Comparison of ENCODE assay signal across 17 cellular contexts in the genomic region with DNA sequence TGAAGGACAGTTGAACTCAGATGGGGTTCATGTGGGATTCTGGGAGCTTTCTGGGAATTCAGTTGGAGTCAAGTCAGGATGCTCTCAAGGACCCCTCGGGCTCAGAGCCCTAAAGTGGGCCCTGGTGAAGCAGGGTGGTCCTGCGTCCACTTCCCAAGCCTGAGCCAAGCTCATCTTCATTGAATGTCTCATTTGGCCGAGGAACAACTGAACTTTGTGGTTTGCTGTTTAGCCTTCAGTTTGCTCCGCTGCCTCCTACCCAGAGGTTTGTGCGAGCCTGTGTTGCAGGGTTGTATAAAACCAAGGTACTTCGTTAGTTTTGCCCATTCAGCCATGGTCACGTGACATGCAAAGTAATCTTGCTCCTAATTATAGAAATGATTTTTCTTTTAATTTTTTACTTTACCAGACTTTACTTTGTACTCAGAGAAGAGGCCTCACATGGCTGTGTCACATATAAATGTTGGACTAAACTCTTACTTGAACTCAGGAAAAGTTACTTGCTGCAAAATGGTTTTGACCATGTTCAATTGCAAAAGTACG. TPM values are rescaled to one million over a fixed set of nuclear protein-coding genes. Genes with fewer than 3 reads are reported as not detected.
DNase-seq lines count a peak whose midpoint lies in the region; ATAC-seq, FAIRE-seq and TF ChIP-seq lines count a peak whose summit lies in the region.
"Had no signal": no experiment of that assay in that cellular context is flagged by ENCODE, and none has a peak within 500 bp of the region (broad histone marks: within the 10 kb centered on the region; RNA-seq: fewer than 3 reads in every experiment).

No MANE protein-coding gene starts in this region.

- in situ Hi-C loops in GM12878 (cut with MboI), result no loop called here

- H3K4me3 ChIP-seq in right atrium auricular region (no peak overlapping the region), right cardiac atrium (ENCODE audit: low read length) (no peak overlapping the region), GM12878 (no peak overlapping the region)
- H3K4me3 ChIP-seq: BLaER1, HAP-1 had no signal

- H3K4me1 ChIP-seq in right atrium auricular region, result peaks cover 0 to 18% of the 10 kb centered on the region in 2 donors
- no peaks in the 10 kb centered on the region for H3K4me1 ChIP-seq in right cardiac atrium (ENCODE audit: control insufficient read depth, insufficient read depth, low read length)
- H3K4me1 ChIP-seq in GM12878 (ENCODE audit: control insufficient read depth, insufficient read depth, low read length), result no peaks in the 10 kb centered on the region
- H3K4me1 ChIP-seq: BLaER1, Caco-2, HAP-1 had no signal

- H3K27me3 ChIP-seq in right atrium auricular region, result no peaks in the 10 kb centered on the region
- H3K27me3 ChIP-seq in right cardiac atrium (ENCODE audit: control insufficient read depth, insufficient read depth), result no peaks in the 10 kb centered on the region
- no peaks in the 10 kb centered on the region for H3K27me3 ChIP-seq in GM12878 (replicated peaks in 1 of 2; ENCODE audit: control insufficient read depth in 2 of 2, insufficient read depth in 2 of 2, low read length in 1 of 2)
- H3K27me3 ChIP-seq: BLaER1 had no signal

- H3K9ac ChIP-seq in GM12878 (ENCODE audit: control insufficient read depth, insufficient read depth, low read length), result no peak overlapping the region
- H3K9ac ChIP-seq: BLaER1 had no signal

- intact Hi-C loops in right cardiac atrium (cut with DNase I) (no loop called here), GM12878 (cut with micrococcal nuclease; ENCODE audit: unreplicated experiment) (no loop called here)

- no peak overlapping the region for H3K4me2 ChIP-seq in GM12878 (ENCODE audit: control insufficient read depth, insufficient read depth)
- H3K4me2 ChIP-seq: BLaER1 had no signal

- no peaks in the 10 kb centered on the region for H3K79me2 ChIP-seq in GM12878 (ENCODE audit: control insufficient read depth, insufficient read depth, low read length)

- 88% methylated on average over 8 of the region's 8 CpGs for whole genome bisulfite sequencing in right cardiac atrium
- 19% methylated on average over 8 of the region's 8 CpGs for WGBS in GM12878 (ENCODE audit: insufficient coverage, insufficient replicate concordance, low lambda C conversion rate, missing lambda C conversion rate)

- H3K9me3 ChIP-seq in right atrium auricular region, result no peaks in the 10 kb centered on the region
- no peaks in the 10 kb centered on the region for H3K9me3 ChIP-seq in right cardiac atrium (ENCODE audit: control insufficient read depth, low read length)
- H3K9me3 ChIP-seq in GM12878 (replicated peaks; ENCODE audit: control insufficient read depth, insufficient read depth, low read length), result no peaks in the 10 kb centered on the region; the same call in 2 of the 3 replicates
- H3K9me3 ChIP-seq: BLaER1, Caco-2, HAP-1 had no signal

- ATAC-seq in right cardiac atrium, result no peak
- ATAC-seq in GM12878, result no peak

- H2AFZ ChIP-seq in GM12878 (ENCODE audit: control insufficient read depth, low read depth, low read length), result no peak overlapping the region

- SMC1A ChIA-PET in GM12878 (lab: Charles Lee; ENCODE audit: uncharacterized antibody, unreplicated experiment), result no interaction called here

- no peaks in the 10 kb centered on the region for H4K20me1 ChIP-seq in GM12878 (ENCODE audit: control insufficient read depth, insufficient read depth)
- H4K20me1 ChIP-seq: BLaER1 had no signal

- TF ChIP-seq EP300 in GM12878 (IDR thresholded peaks at IDR 0.05; ENCODE audit: borderline replicate concordance in 1 of 2, control insufficient read depth in 1 of 2, low read depth in 2 of 2, low read length in 2 of 2), result no peak

- CTCF ChIA-PET in GM12878 (lab: Yijun Ruan, JAX), result no interaction called here

- no peak for TF ChIP-seq RAD21 in GM12878 (IDR thresholded peaks at IDR 0.05; ENCODE audit: insufficient read depth, low read depth, low read length)

- no peak for FAIRE-seq in GM12878 (lab: Jason Lieb, UNC)
- FAIRE-seq: H1 had no signal

- TF ChIP-seq CTCF in right atrium auricular region (IDR thresholded peaks at IDR 0.05), result no peak
- no peak for TF ChIP-seq CTCF in GM12878 (IDR thresholded peaks at IDR 0.05 in 2 of 3, conservative IDR thresholded peaks at IDR 0.05 in 1 of 3; ENCODE audit: control insufficient read depth in 2 of 3, extremely low read depth in 1 of 3, insufficient read depth in 1 of 3, low read depth in 3 of 3, low read length in 3 of 3)

- H3K36me3 ChIP-seq in right atrium auricular region (no peaks in the 10 kb centered on the region), GM12878 (ENCODE audit: control insufficient read depth in 2 of 2, insufficient read depth in 2 of 2, low read length in 1 of 2) (no peaks in the 10 kb centered on the region)
- H3K36me3 ChIP-seq: BLaER1, HAP-1 had no signal

- BruUV-seq in GM12878 (replicated peaks; lab: Mats Ljungman, UMichigan), result no TSS peak

- peak; percentile 46 for DNase-seq in right atrium auricular region (ENCODE audit: low spot score)
- DNase-seq in right cardiac atrium, result no peak
- DNase-seq in GM12878 (ENCODE audit: low read depth, low spot score), result no peak
- peak; percentile 25 for DNase-seq in islet precursor cell
- no peak for DNase-seq in activated naive CD4-positive, alpha-beta T cell (lab: John Stamatoyannopoulos, UW)
- no peak for DNase-seq in germinal center (ENCODE audit: low spot score)
- DNase-seq in SHP77 treated with DMSO at 0.1 percent for 48 hours (lab: John Stamatoyannopoulos, UW), result no peak
- DNase-seq: 8988T; AML-193; Caco-2; CD8-positive, alpha-beta memory T cell; DND-41; GDM1 had no signal

- POLR2A ChIA-PET in GM12878 (lab: Charles Lee), result no interaction called here

- RAD21 ChIA-PET in GM12878 (lab: Charles Lee; ENCODE audit: unreplicated experiment), result no interaction called here

- H3K27ac ChIP-seq in right atrium auricular region, result no peak overlapping the region
- no peak overlapping the region for H3K27ac ChIP-seq in right cardiac atrium (ENCODE audit: low read length)
- no peak overlapping the region for H3K27ac ChIP-seq in GM12878 (ENCODE audit: control insufficient read depth, insufficient read depth)
- H3K27ac ChIP-seq: BLaER1 had no signal

- TF ChIP-seq POLR2A in GM12878 (IDR thresholded peaks at IDR 0.05; ENCODE audit: low read depth, low read length), result no peak

TF ChIP-seq in GM12878, 131 proteins besides CTCF, POLR2A, EP300 and RAD21:
- TF ChIP-seq PRDM15 (CRISPR knock-in tag; IDR thresholded peaks at IDR 0.05) (no peak), CBFB (IDR thresholded peaks at IDR 0.05; ENCODE audit: low read depth) (no peak), RAD51 (IDR thresholded peaks at IDR 0.05) (peak; percentile 52; the same call in 1 of the 2 replicates)

RNA-seq across cellular contexts. Expression of gene B3GALT5, which starts 49.7 kb away (rescaled TPM):
- total RNA-seq in right atrium auricular region, result not detected
- total RNA-seq in right cardiac atrium, result under 1 TPM; 0.03 to 0.25 (median 0.07) TPM
- polyA plus RNA-seq in right cardiac atrium, result 0.16 TPM
- not detected in 2 replicates for total RNA-seq in GM12878 (2013; cell fraction: nucleolus; rRNA removed)
- total RNA-seq in GM12878 (2014; rRNA removed), result not detected in 2 replicates
- not detected in 2 replicates for total RNA-seq in GM12878 (2014; rRNA removed; fragmentation: Illumina TruSeq; extraction: Trizol)
- total RNA-seq in GM12878 (2021), result 0.03 and 0.08 TPM in 2 replicates
- not detected for polyA plus RNA-seq in GM12878 (2011; ENCODE audit: low read depth)
- polyA plus RNA-seq in GM12878 (2011; rRNA removed), result 0.04 TPM in 1 of 2 replicates, not detected in the other
- polyA plus RNA-seq in GM12878 (2011; cell fraction: cytosol; rRNA removed), result under 0.01 TPM in 2 replicates
- polyA plus RNA-seq in GM12878 (2011; cell fraction: nucleus; rRNA removed), result 0.01 and 0.04 TPM in 2 replicates
- polyA plus RNA-seq in GM12878 (2012), result not detected in 2 replicates
- polyA plus RNA-seq in GM12878 (2014; fragmentation: Illumina TruSeq; extraction: Trizol), result not detected in 2 replicates
- polyA plus RNA-seq in GM12878 (2014; fragmentation: Nextera tagmentation; extraction: Ambion mirVana), result not detected
- not detected in 2 replicates for polyA plus RNA-seq in GM12878 (2014; rRNA removed)
- polyA plus RNA-seq in GM12878 (2016; fragmentation: Nextera tagmentation; extraction: Ambion mirVana), result not detected
- under 0.01 TPM in 1 of 2 replicates, not detected in the other for polyA minus RNA-seq in GM12878 (2011; rRNA and poly(A)+ RNA removed)
- not detected in 2 replicates for polyA minus RNA-seq in GM12878 (2011; cell fraction: cytosol; rRNA and poly(A)+ RNA removed)
- 0.10 TPM in 1 of 2 replicates, not detected in the other for polyA minus RNA-seq in GM12878 (2011; cell fraction: nucleus; rRNA and poly(A)+ RNA removed)
- total RNA-seq: CD8-positive, alpha-beta memory T cell had no signal
- polyA plus RNA-seq: CD8-positive, alpha-beta memory T cell; IgD-negative memory B cell had no signal

Comparison
In these comparisons a context has a peak if more than half of its experiments do, and no peak if none do; other contexts are left out.
1. DNase-seq: peak in right atrium auricular region (single experiment) and islet precursor cell (single experiment); none in right cardiac atrium (0 of 3), GM12878 (single experiment), activated naive CD4-positive, alpha-beta T cell (0 of 4), germinal center (single experiment) and SHP77 treated with DMSO at 0.1 percent for 48 hours (single experiment).